Comparison of ENCODE assay signal across 8 cellular contexts in genomic region chr11:62678433-62678769, GRCh38. TPM values are rescaled to one million over a fixed set of nuclear protein-coding genes. Genes with fewer than 3 reads are reported as not detected.
DNase-seq lines count a peak whose midpoint lies in the region; ATAC-seq and TF ChIP-seq lines count a peak whose summit lies in the region.

No MANE protein-coding gene starts in this region.

- no peaks in the 10 kb centered on the region for H3K9me3 Mint-ChIP-seq in endothelial cell (ENCODE audit: unreplicated experiment)
- H3K9me3 Mint-ChIP-seq in osteocyte (ENCODE audit: unreplicated experiment), result no peaks in the 10 kb centered on the region

- H4K20me1 ChIP-seq in DND-41 (ENCODE audit: insufficient read depth, low read length) (peaks cover 6% of the 10 kb centered on the region; the same call in 1 of the 2 replicates), OCI-LY1 (ENCODE audit: insufficient read depth, low read length) (no peaks in the 10 kb centered on the region)

- peak overlapping the region; percentile 99 to 100 for H3K4me3 ChIP-seq in DND-41 (ENCODE audit: low read depth in 1 of 2, low read length in 2 of 2)
- H3K4me3 ChIP-seq in OCI-LY1 (ENCODE audit: low read depth, low read length, poor library complexity, severe bottlenecking), result peak overlapping the region; percentile 95

- H3K4me1 Mint-ChIP-seq in endothelial cell (ENCODE audit: unreplicated experiment), result peaks cover 8% of the 10 kb centered on the region
- H3K4me1 Mint-ChIP-seq in osteocyte (ENCODE audit: unreplicated experiment), result peaks cover 37% of the 10 kb centered on the region

- H2AFZ ChIP-seq in DND-41 (ENCODE audit: low read depth, low read length) (peak overlapping the region; percentile 100), OCI-LY1 (ENCODE audit: low read length) (no peak overlapping the region)

- H3K27me3 ChIP-seq in DND-41 (ENCODE audit: insufficient read depth, low read length, poor library complexity) (no peaks in the 10 kb centered on the region), OCI-LY1 (ENCODE audit: insufficient read depth, low read length) (no peaks in the 10 kb centered on the region)

- H3K27me3 Mint-ChIP-seq in endothelial cell (ENCODE audit: unreplicated experiment) (peaks cover 5% of the 10 kb centered on the region), osteocyte (ENCODE audit: unreplicated experiment) (no peaks in the 10 kb centered on the region)

- H3K36me3 ChIP-seq in DND-41 (ENCODE audit: insufficient read depth, low read length) (peaks cover 34% of the 10 kb centered on the region), OCI-LY1 (ENCODE audit: insufficient read depth, low read length) (peaks cover 26% of the 10 kb centered on the region; the same call in 1 of the 2 replicates)

- no peak for DNase-seq in DND-41
- no peak for DNase-seq in endothelial cell (ENCODE audit: low spot score)
- DNase-seq in osteocyte (ENCODE audit: extremely low spot score, unreplicated experiment), result no peak
- no peak for DNase-seq in DMS53 treated with DMSO at 0.1 percent for 48 hours (lab: John Stamatoyannopoulos, UW; ENCODE audit: unreplicated experiment)
- no peak for DNase-seq in medulla oblongata (ENCODE audit: extremely low spot score)
- DNase-seq in stimulated activated CD4-positive, alpha-beta T cell treated with anti-CD3 and anti-CD28 coated beads, Interleukin-4, amount 100 ng/mL, for 24 hours, result no peak

- peak overlapping the region; percentile 98 for H3K27ac ChIP-seq in DND-41 (ENCODE audit: low read length)
- peak overlapping the region; percentile 76 for H3K27ac ChIP-seq in OCI-LY1 (ENCODE audit: low read depth, low read length, poor library complexity, severe bottlenecking)

- peaks cover 48% of the 10 kb centered on the region for H3K79me2 ChIP-seq in DND-41 (ENCODE audit: insufficient read depth, low read length)
- no peaks in the 10 kb centered on the region; the same call in 1 of the 2 replicates for H3K79me2 ChIP-seq in OCI-LY1 (ENCODE audit: insufficient read depth, low read length)

- peaks cover 37% of the 10 kb centered on the region for H3K4me1 ChIP-seq in DND-41 (ENCODE audit: insufficient read depth, low read length)
- peaks cover 39% of the 10 kb centered on the region for H3K4me1 ChIP-seq in OCI-LY1 (ENCODE audit: insufficient read depth, low read length, severe bottlenecking)

- H3K27ac Mint-ChIP-seq in endothelial cell (ENCODE audit: unreplicated experiment), result peak overlapping the region; percentile 92
- peak overlapping the region; percentile 95 for H3K27ac Mint-ChIP-seq in osteocyte (ENCODE audit: unreplicated experiment)

- no peaks in the 10 kb centered on the region for H3K9me2 ChIP-seq in OCI-LY1 (ENCODE audit: low read depth, low read length)

- peaks cover 26% of the 10 kb centered on the region for H3K36me3 Mint-ChIP-seq in endothelial cell (ENCODE audit: low read depth, unreplicated experiment)
- peaks cover 21% of the 10 kb centered on the region for H3K36me3 Mint-ChIP-seq in osteocyte (ENCODE audit: unreplicated experiment)

- H3K4me3 Mint-ChIP-seq in endothelial cell (ENCODE audit: unreplicated experiment), result peak overlapping the region; percentile 94
- H3K4me3 Mint-ChIP-seq in osteocyte (ENCODE audit: unreplicated experiment), result peak overlapping the region; percentile 85

- H3K9ac ChIP-seq in DND-41 (ENCODE audit: low read depth, low read length) (peak overlapping the region; percentile 94), OCI-LY1 (ENCODE audit: low read length) (peak overlapping the region; percentile 94)

- TF ChIP-seq CTCF in DND-41 (IDR thresholded peaks at IDR 0.05; ENCODE audit: borderline replicate concordance, extremely low read depth, low read length, poor library complexity, severe bottlenecking) (no peak), OCI-LY1 (IDR thresholded peaks at IDR 0.05; ENCODE audit: low read length) (no peak), endothelial cell (IDR thresholded peaks at IDR 0.05; ENCODE audit: unreplicated experiment) (no peak), osteocyte (IDR thresholded peaks at IDR 0.05) (no peak)

- H3K9me3 ChIP-seq in DND-41 (ENCODE audit: insufficient read depth, low read length, severe bottlenecking) (no peaks in the 10 kb centered on the region), OCI-LY1 (ENCODE audit: low read length) (no peaks in the 10 kb centered on the region)

- no peaks in the 10 kb centered on the region for H3F3A ChIP-seq in OCI-LY1 (ENCODE audit: insufficient read depth, low read length)

- H3K4me2 ChIP-seq in DND-41 (ENCODE audit: insufficient read depth, low read length) (peak overlapping the region; percentile 98), OCI-LY1 (ENCODE audit: low read length) (peak overlapping the region; percentile 94)

- ATAC-seq in DND-41 (ENCODE audit: insufficient read depth, low read depth), result no peak
- no peak for ATAC-seq in GM19452 (IDR thresholded peaks at IDR 0.05; ENCODE audit: unreplicated experiment)

RNA-seq across cellular contexts. Expression of gene UBXN1, which starts 0.5 kb away (rescaled TPM):
- total RNA-seq in endothelial cell (ENCODE audit: unreplicated experiment) (137 TPM), osteocyte (132 and 161 TPM in 2 replicates)

RNA-seq across cellular contexts. Expression of gene LBHD1, which starts 6.3 kb away (rescaled TPM):
- total RNA-seq in endothelial cell (ENCODE audit: unreplicated experiment) (11.2 TPM), osteocyte (7.3 and 9.1 TPM in 2 replicates)

RNA-seq across cellular contexts. Expression of gene UQCC3, which starts 6.9 kb away (rescaled TPM):
- 4.7 TPM for total RNA-seq in endothelial cell (ENCODE audit: unreplicated experiment)
- total RNA-seq in osteocyte, result 6.3 and 6.8 TPM in 2 replicates

RNA-seq across cellular contexts. Expression of gene LRRN4CL, which starts 10.9 kb away (rescaled TPM):
- 0.44 TPM for total RNA-seq in endothelial cell (ENCODE audit: unreplicated experiment)
- total RNA-seq in osteocyte, result 0.39 and 0.46 TPM in 2 replicates

RNA-seq across cellular contexts. Expression of gene CSKMT, which starts 13.3 kb away (rescaled TPM):
- total RNA-seq in endothelial cell (ENCODE audit: unreplicated experiment), result 8.7 TPM
- 19.4 and 27.3 TPM in 2 replicates for total RNA-seq in osteocyte
